15 cellular contexts compared by ENCODE assay signal in genomic region chr14:30580616-30581282, GRCh38.
"Had no signal": no experiment of that assay in that cellular context is flagged by ENCODE, and none has a peak within 500 bp of the region (broad histone marks: within the 10 kb centered on the region; RNA-seq: fewer than 3 reads in every experiment).

No MANE protein-coding gene starts in this region.

- H3K4me1 ChIP-seq: adrenal gland, body of pancreas, lower lobe of right lung had no signal

- ATAC-seq: activated naive CD4-positive, alpha-beta T cell treated with anti-CD3 and anti-CD28 coated beads, Interleukin-2, amount 50 U/mL, for 72 hours; body of pancreas; lower lobe of right lung; right cardiac atrium had no signal

- FAIRE-seq: islet of Langerhans, TTC549 had no signal

- H3K36me3 ChIP-seq: adrenal gland, lower lobe of right lung, stomach had no signal

- H3K27me3 ChIP-seq: adrenal gland, body of pancreas, hepatocyte, stomach had no signal

- H3K9me3 ChIP-seq: adrenal gland, body of pancreas had no signal

- H3K27ac ChIP-seq: adrenal gland, body of pancreas, coronary artery, hepatocyte, lower lobe of right lung, stomach had no signal

- H3K4me3 ChIP-seq: adrenal gland, body of pancreas, coronary artery, hepatocyte, lower lobe of right lung, smooth muscle cell, stomach had no signal

- DNase-seq: activated CD4-positive, alpha-beta T cell treated with anti-CD3 and anti-CD28 coated beads, Interleukin-2, amount 50 U/mL, for 48 hours; activated gamma-delta T cell treated with Interleukin-2 at 50 U/mL for 16 hours; adrenal gland; body of pancreas; lower lobe of right lung; right cardiac atrium; SK-N-SH; stimulated activated CD4-positive, alpha-beta T cell treated with anti-CD3 and anti-CD28 coated beads, Interleukin-4, amount 100 ng/mL, for 1 hour; stomach had no signal
